Comparison of ENCODE assay signal across 8 cellular contexts in genomic region chr10:68957284-68957615, GRCh38. TPM values are rescaled to one million over a fixed set of nuclear protein-coding genes. Genes with fewer than 3 reads are reported as not detected.
DNase-seq lines count a peak whose midpoint lies in the region; ATAC-seq and TF ChIP-seq lines count a peak whose summit lies in the region.

No MANE protein-coding gene starts in this region.

- peak overlapping the region; percentile 99 for H3K27ac Mint-ChIP-seq in activated naive CD4-positive, alpha-beta T cell treated with anti-CD3 and anti-CD28 coated beads, Interleukin-2, amount 10 ng/mL, durations not matched to agents 7 days and 5 days

- CTCF ChIA-PET in activated naive CD4-positive, alpha-beta T cell treated with anti-CD3 and anti-CD28 coated beads, Interleukin-2, amount 10 ng/mL, durations not matched to agents 7 days and 5 days (lab: Charles Lee), result interaction anchor here (2.5 to 2.8 kb wide), 2 partner anchors 12 to 135 kb away, joined by 9 to 14 read pairs; no protein-coding TSS in a partner anchor

- H3K4me1 Mint-ChIP-seq in activated naive CD4-positive, alpha-beta T cell treated with anti-CD3 and anti-CD28 coated beads, Interleukin-2, amount 10 ng/mL, durations not matched to agents 7 days and 5 days, result peaks cover 44% of the 10 kb centered on the region

- H3K36me3 ChIP-seq in transverse colon, result peaks cover 0 to 13% (median 6%) of the 10 kb centered on the region in 4 donors

- peak overlapping the region; percentile 95 for H3K4me3 Mint-ChIP-seq in activated naive CD4-positive, alpha-beta T cell treated with anti-CD3 and anti-CD28 coated beads, Interleukin-2, amount 10 ng/mL, durations not matched to agents 7 days and 5 days

- 63 to 64% methylated on average over 7 of the region's 7 CpGs for WGBS in lower leg skin, 2 donors
- WGBS in transverse colon (ENCODE audit: low coverage in 1 of 2), 2 donors, result 42 to 44% methylated on average over 3 to 7 of the region's 7 CpGs

- in situ Hi-C loops in astrocyte of the cerebellum (cut with HindIII; ENCODE audit: low sequenced_read_pairs), result no loop called here
- in situ Hi-C loops in transverse colon (cut with MboI; ENCODE audit: low pct_ligation_motif_present in 1 of 4, low pct_unique_long_range_greater_than_20kb in 1 of 4, low sequenced_read_pairs in 3 of 4), result no loop called here

- no peak for DNase-seq in activated naive CD4-positive, alpha-beta T cell treated with anti-CD3 and anti-CD28 coated beads, Interleukin-2, amount 10 ng/mL, durations not matched to agents 7 days and 5 days
- no peak for DNase-seq in activated naive CD4-positive, alpha-beta T cell (lab: John Stamatoyannopoulos, UW)
- DNase-seq in astrocyte of the cerebellum (ENCODE audit: low read depth) (no peak), lower leg skin (ENCODE audit: low spot score in 2 of 2) (no peak), transverse colon (no peak), activated gamma-delta T cell treated with Interleukin-2 at 50 U/mL for 16 hours (no peak), AG08396 (ENCODE audit: low spot score) (no peak)

- peak overlapping the region; percentile 95 to 98 (median 96) for H3K27ac ChIP-seq in transverse colon

- H3K27me3 Mint-ChIP-seq in activated naive CD4-positive, alpha-beta T cell treated with anti-CD3 and anti-CD28 coated beads, Interleukin-2, amount 10 ng/mL, durations not matched to agents 7 days and 5 days, result no peaks in the 10 kb centered on the region

- intact Hi-C loops in lower leg skin (cut with DNase I; ENCODE audit: low total_unique reads), result no loop called here
- intact Hi-C loops in transverse colon (cut with DNase I; ENCODE audit: low total_unique reads), result no loop called here

- no peak for TF ChIP-seq CTCF in astrocyte of the cerebellum (IDR thresholded peaks at IDR 0.05; ENCODE audit: low read depth, low read length, missing control alignments)
- TF ChIP-seq CTCF in lower leg skin (IDR thresholded peaks at IDR 0.05), result no peak
- no peak for TF ChIP-seq CTCF in transverse colon (IDR thresholded peaks at IDR 0.05)

- H3K9me3 Mint-ChIP-seq in activated naive CD4-positive, alpha-beta T cell treated with anti-CD3 and anti-CD28 coated beads, Interleukin-2, amount 10 ng/mL, durations not matched to agents 7 days and 5 days, result no peaks in the 10 kb centered on the region

- no peak for TF ChIP-seq POLR2A in lower leg skin (IDR thresholded peaks at IDR 0.05)
- TF ChIP-seq POLR2A in transverse colon (IDR thresholded peaks at IDR 0.05), result no peak

- no peaks in the 10 kb centered on the region for H3K9me3 ChIP-seq in transverse colon

- H3K27me3 ChIP-seq in transverse colon, result no peaks in the 10 kb centered on the region

- H3K36me3 Mint-ChIP-seq in activated naive CD4-positive, alpha-beta T cell treated with anti-CD3 and anti-CD28 coated beads, Interleukin-2, amount 10 ng/mL, durations not matched to agents 7 days and 5 days, result peaks cover 33% of the 10 kb centered on the region

- peaks cover 8 to 28% (median 18%) of the 10 kb centered on the region in 4 donors for H3K4me1 ChIP-seq in transverse colon

- peak overlapping the region; percentile 85 for H3K4me3 ChIP-seq in astrocyte of the cerebellum (ENCODE audit: low read depth, low read length)
- peak overlapping the region; percentile 93 for H3K4me3 ChIP-seq in lower leg skin (ENCODE audit: low read depth, poor library complexity, severe bottlenecking)
- H3K4me3 ChIP-seq in transverse colon, result peak overlapping the region; percentile 73 to 98 (median 83)

- no peak for ATAC-seq in activated CD4-positive, CD25-positive, alpha-beta regulatory T cell treated with anti-CD3 and anti-CD28 coated beads, Interleukin-2, amount 50 U/mL, for 24 hours

- TF ChIP-seq EP300 in transverse colon (IDR thresholded peaks at IDR 0.05; ENCODE audit: low read depth), result no peak

RNA-seq across cellular contexts. Expression of gene DDX21, which starts 1.3 kb away (rescaled TPM):
- total RNA-seq in lower leg skin (10 to 100 TPM; 41.9 to 55.5 (median 47.9) TPM), transverse colon (10 to 100 TPM in 3 of 4 donors, 1 to 10 TPM in 1; 8.8 to 29.5 (median 17.0) TPM)

RNA-seq across cellular contexts. Expression of gene KIFBP, which starts 31.4 kb away (rescaled TPM):
- total RNA-seq in lower leg skin (10 to 100 TPM; 21.9 to 23.8 (median 22.9) TPM), transverse colon (10 to 100 TPM; 20.2 to 31.2 (median 22.6) TPM)

RNA-seq across cellular contexts. Expression of gene DDX50, which starts 56.1 kb away (rescaled TPM):
- total RNA-seq in lower leg skin (10 to 100 TPM; 26.8 to 42.7 (median 31.5) TPM), transverse colon (10 to 100 TPM in 3 of 4 donors, 1 to 10 TPM in 1; 8.2 to 42.0 (median 23.2) TPM)
